Comparison of ENCODE assay signal across 8 cellular contexts in the genomic region with DNA sequence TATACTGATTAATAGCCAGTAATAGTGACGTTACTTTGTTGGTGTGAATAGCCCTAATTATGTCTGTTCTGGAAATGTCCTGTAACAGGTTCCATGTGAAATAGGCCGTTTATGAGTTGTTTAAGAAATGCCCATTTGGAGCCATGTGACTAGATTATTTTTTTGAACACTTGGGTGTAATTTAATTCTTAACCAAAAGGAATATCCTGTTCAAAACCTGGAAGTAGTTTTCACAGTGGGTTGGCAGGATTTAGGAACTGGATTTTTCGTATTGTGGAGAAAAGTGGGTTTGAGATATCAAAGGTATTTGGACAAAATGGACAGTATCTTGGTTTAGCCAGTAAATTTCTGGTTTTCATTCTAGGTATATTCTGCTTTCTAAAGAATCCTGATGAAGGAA. TPM values are rescaled to one million over a fixed set of nuclear protein-coding genes. Genes with fewer than 3 reads are reported as not detected.
DNase-seq lines count a peak whose midpoint lies in the region; ATAC-seq and TF ChIP-seq lines count a peak whose summit lies in the region.

No MANE protein-coding gene starts in this region.

- H3K18ac ChIP-seq in mesenchymal stem cell (ENCODE audit: low read depth in 1 of 2, low read length in 2 of 2), result no peak overlapping the region

- H3K27ac ChIP-seq in heart left ventricle (peak overlapping the region in 11 of 12 donors; percentile 83 to 96 (median 92)), mesenchymal stem cell (ENCODE audit: low read length, poor library complexity, severe bottlenecking) (no peak overlapping the region), uterus (peak overlapping the region; percentile 84 to 92)

- H3K36me3 ChIP-seq in heart left ventricle (peaks cover 0 to 39% (median 24%) of the 10 kb centered on the region in 9 donors), mesenchymal stem cell (ENCODE audit: control insufficient read depth in 1 of 2, insufficient read depth in 2 of 2, low read depth in 1 of 2, low read length in 2 of 2) (peaks cover 6 to 36% of the 10 kb centered on the region in 2 experiments), uterus (no peaks in the 10 kb centered on the region)

- intact Hi-C loops in heart left ventricle (cut with DNase I), result loop anchor here in 2 of 10 donors (5.0 to 10.0 kb wide), 3 partner anchors 51 to 1319 kb away; a partner anchor contains a TSS
- intact Hi-C loops in left cardiac atrium (cut with DNase I), result no loop called here
- intact Hi-C loops in uterus (cut with DNase I; ENCODE audit: low total_unique reads), result loop anchor here (10.0 kb wide), 1 partner anchor 241 kb away; no protein-coding TSS in a partner anchor

- ATAC-seq in heart left ventricle (no peak), left cardiac atrium (no peak), GM19023 (IDR thresholded peaks at IDR 0.05; ENCODE audit: unreplicated experiment) (no peak)

- no peak for TF ChIP-seq POLR2A in heart left ventricle (IDR thresholded peaks at IDR 0.05)
- no peak for TF ChIP-seq POLR2A in uterus (IDR thresholded peaks at IDR 0.05)

- no peak overlapping the region for H2BK12ac ChIP-seq in mesenchymal stem cell (ENCODE audit: low read length in 2 of 2)

- H3K4me1 ChIP-seq in heart left ventricle (peaks cover 0 to 63% (median 20%) of the 10 kb centered on the region in 12 donors), mesenchymal stem cell (ENCODE audit: control insufficient read depth, insufficient read depth, low read depth, low read length) (peaks cover 3% of the 10 kb centered on the region), uterus (peaks cover 5% of the 10 kb centered on the region in 2 donors)

- no peak overlapping the region for H2BK5ac ChIP-seq in mesenchymal stem cell (ENCODE audit: low read depth, low read length, poor library complexity, severe bottlenecking)

- no peak overlapping the region for H3K23ac ChIP-seq in mesenchymal stem cell (ENCODE audit: low read length in 2 of 2)

- no peak overlapping the region for H2AFZ ChIP-seq in mesenchymal stem cell (ENCODE audit: low read depth, low read length)

- no peak overlapping the region for H2BK15ac ChIP-seq in mesenchymal stem cell (ENCODE audit: low read depth, poor library complexity, severe bottlenecking)

- H3K9ac ChIP-seq in mesenchymal stem cell (ENCODE audit: low read length), result peak overlapping the region; percentile 98

- H3K4ac ChIP-seq in mesenchymal stem cell (ENCODE audit: low read depth in 1 of 2, low read length in 2 of 2), result no peak overlapping the region

- no peak overlapping the region for H4K91ac ChIP-seq in mesenchymal stem cell (ENCODE audit: low read length)

- peak overlapping the region; percentile 56 for H3K4me2 ChIP-seq in mesenchymal stem cell (ENCODE audit: low read length, poor library complexity, severe bottlenecking)

- H3K14ac ChIP-seq in mesenchymal stem cell (ENCODE audit: low read length in 2 of 2), result no peak overlapping the region

- no peak overlapping the region for H2BK120ac ChIP-seq in mesenchymal stem cell (ENCODE audit: low read depth, low read length)

- H3K4me3 ChIP-seq in heart left ventricle, result peak overlapping the region; percentile 58 to 95 (median 90)
- H3K4me3 ChIP-seq in astrocyte of the spinal cord (ENCODE audit: low read depth, low read length), result peak overlapping the region; percentile 96
- H3K4me3 ChIP-seq in mesenchymal stem cell (ENCODE audit: insufficient read depth in 1 of 2, low read depth in 1 of 2, low read length in 2 of 2), result peak overlapping the region in 1 of 2 experiments; percentile 95
- H3K4me3 ChIP-seq in uterus, result peak overlapping the region; percentile 69 to 75

- no peaks in the 10 kb centered on the region for H3K79me1 ChIP-seq in mesenchymal stem cell (replicated peaks; ENCODE audit: low read length, poor library complexity, severe bottlenecking)

- H4K8ac ChIP-seq in mesenchymal stem cell (ENCODE audit: low read length), result no peak overlapping the region

- DNase-seq in heart left ventricle (no peak), left cardiac atrium (no peak), astrocyte of the spinal cord (ENCODE audit: low read depth, low spot score) (no peak), mesenchymal stem cell (peak; percentile 8), uterus (no peak), COR-L47 (lab: John Stamatoyannopoulos, UW) (no peak), globus pallidus (ENCODE audit: low spot score) (no peak)

- H3K27me3 ChIP-seq in heart left ventricle (no peaks in the 10 kb centered on the region), mesenchymal stem cell (ENCODE audit: control insufficient read depth in 1 of 2, insufficient read depth in 1 of 2, low read length in 2 of 2) (no peaks in the 10 kb centered on the region), uterus (no peaks in the 10 kb centered on the region)

- in situ Hi-C loops in astrocyte of the spinal cord (cut with HindIII; ENCODE audit: low sequenced_read_pairs), result no loop called here

- no peak for TF ChIP-seq CTCF in heart left ventricle (IDR thresholded peaks at IDR 0.05)
- TF ChIP-seq CTCF in astrocyte of the spinal cord (IDR thresholded peaks at IDR 0.05; ENCODE audit: low read depth, low read length), result no peak
- no peak for TF ChIP-seq CTCF in uterus (IDR thresholded peaks at IDR 0.05)

- H3K9me3 ChIP-seq in heart left ventricle (peaks cover 0 to 23% (median 10%) of the 10 kb centered on the region in 12 donors), mesenchymal stem cell (ENCODE audit: control insufficient read depth, low read length) (peaks cover 8% of the 10 kb centered on the region), uterus (no peaks in the 10 kb centered on the region)

- H2AK5ac ChIP-seq in mesenchymal stem cell (ENCODE audit: low read length, severe bottlenecking), result no peak overlapping the region

- 13 to 17% (median 16%) methylated on average over 3 of the region's 3 CpGs for WGBS in heart left ventricle, 4 donors
- 39% methylated on average over 3 of the region's 3 CpGs for WGBS in mesenchymal stem cell

RNA-seq across cellular contexts. Expression of a gene that starts 1.3 kb away (rescaled TPM):
- total RNA-seq in heart left ventricle (10 to 100 TPM; 19.8 to 62.8 (median 32.2) TPM), left cardiac atrium (10 to 100 TPM; 27.8 to 34.6 TPM), uterus (100 to 1,000 TPM in 2 of 4 donors, 10 to 100 TPM in 2; 62.5 to 118 (median 90.9) TPM)
- polyA plus RNA-seq in heart left ventricle, result 10 to 100 TPM; 11.7 to 16.8 TPM
- polyA plus RNA-seq in mesenchymal stem cell (2013, experiment 1 of 2), result 23.4 TPM
- 24.4 TPM for polyA plus RNA-seq in mesenchymal stem cell (2013, experiment 2 of 2)
